In the genomic region with DNA sequence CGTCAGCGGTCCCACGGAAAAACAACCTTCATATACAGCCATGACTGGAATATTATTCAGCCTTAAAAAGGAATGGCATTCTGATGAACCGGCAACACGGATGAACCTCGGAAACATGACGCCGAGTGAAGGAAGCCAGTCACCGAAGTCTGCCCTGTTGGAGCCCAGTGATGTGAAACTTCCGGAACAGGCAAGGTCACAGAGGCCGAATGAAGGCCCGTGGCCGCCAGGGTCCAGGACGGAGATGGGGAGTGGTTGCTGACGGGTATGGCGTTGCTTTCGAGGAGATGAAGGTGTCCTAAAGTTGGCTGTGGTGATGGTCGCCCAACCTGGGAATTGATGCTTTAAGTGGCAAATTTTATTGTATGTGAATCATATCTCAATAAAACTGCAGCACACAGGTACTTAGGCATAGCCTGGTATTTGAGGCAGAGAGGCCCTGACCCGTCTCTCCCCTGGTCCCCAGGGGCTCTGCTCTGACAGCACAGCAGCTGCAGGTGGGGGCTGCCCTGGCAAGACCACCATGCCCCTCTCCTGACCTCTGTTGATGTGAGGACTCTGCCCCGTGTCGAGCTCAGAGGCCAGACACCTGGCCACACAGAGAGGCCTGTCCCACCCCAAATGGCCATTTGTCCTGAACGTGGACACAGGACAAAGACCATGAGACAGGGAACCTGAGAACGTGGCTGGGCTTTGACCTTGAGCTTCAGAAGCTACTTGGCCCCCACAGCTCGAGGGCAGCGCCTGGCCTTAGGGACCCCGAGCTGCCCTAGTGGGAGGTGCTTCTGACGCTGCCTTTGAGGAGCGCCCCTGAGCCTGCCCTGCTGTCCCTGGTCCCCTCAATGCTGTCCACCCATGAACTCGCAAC, we compare ENCODE assay signal across 25 cellular contexts.
"Had no signal": no experiment of that assay in that cellular context is flagged by ENCODE, and none has a peak within 500 bp of the region (broad histone marks: within the 10 kb centered on the region; RNA-seq: fewer than 3 reads in every experiment).

No MANE protein-coding gene starts in this region.

- H3K4me3 Mint-ChIP-seq: activated CD4-positive, alpha-beta memory T cell treated with anti-CD3 and anti-CD28 coated beads for 36 hours; activated CD4-positive, alpha-beta T cell treated with anti-CD3 and anti-CD28 coated beads, Interleukin-2, amount 10 ng/mL, durations not matched to agents 7 days and 5 days; activated naive CD4-positive, alpha-beta T cell treated with anti-CD3 and anti-CD28 coated beads for 36 hours; activated naive CD8-positive, alpha-beta T cell; activated T-helper 17 cell treated with anti-CD3 and anti-CD28 coated beads, Interleukin-2, amount 50 U/mL, for 72 hours; T-helper 17 cell had no signal

- H3K27me3 Mint-ChIP-seq: activated CD4-positive, alpha-beta memory T cell treated with anti-CD3 and anti-CD28 coated beads for 36 hours; activated CD4-positive, alpha-beta T cell treated with anti-CD3 and anti-CD28 coated beads, Interleukin-2, amount 10 ng/mL, durations not matched to agents 7 days and 5 days; activated naive CD8-positive, alpha-beta T cell had no signal

- H3K27ac Mint-ChIP-seq: activated CD4-positive, alpha-beta memory T cell treated with anti-CD3 and anti-CD28 coated beads for 36 hours; activated CD4-positive, alpha-beta T cell treated with anti-CD3 and anti-CD28 coated beads, Interleukin-2, amount 10 ng/mL, durations not matched to agents 7 days and 5 days; activated naive CD4-positive, alpha-beta T cell treated with anti-CD3 and anti-CD28 coated beads for 36 hours; activated naive CD8-positive, alpha-beta T cell; activated T-helper 17 cell treated with anti-CD3 and anti-CD28 coated beads, Interleukin-2, amount 50 U/mL, for 72 hours; T-helper 17 cell had no signal

- H3K9me3 ChIP-seq: MG63, Peyer's patch had no signal

- H3K4me1 ChIP-seq: Peyer's patch had no signal

- H3K4me3 ChIP-seq: MG63, Peyer's patch had no signal

- H3K27me3 ChIP-seq: MG63, Peyer's patch had no signal

- H3K9me3 Mint-ChIP-seq: activated CD4-positive, alpha-beta memory T cell treated with anti-CD3 and anti-CD28 coated beads for 36 hours; activated CD4-positive, alpha-beta T cell treated with anti-CD3 and anti-CD28 coated beads, Interleukin-2, amount 10 ng/mL, durations not matched to agents 7 days and 5 days; activated naive CD4-positive, alpha-beta T cell treated with anti-CD3 and anti-CD28 coated beads for 36 hours; activated T-helper 17 cell treated with anti-CD3 and anti-CD28 coated beads, Interleukin-2, amount 50 U/mL, for 72 hours had no signal

- H3K36me3 Mint-ChIP-seq: activated CD4-positive, alpha-beta memory T cell treated with anti-CD3 and anti-CD28 coated beads for 36 hours; activated naive CD8-positive, alpha-beta T cell had no signal

- H3K27ac ChIP-seq: Peyer's patch, VCaP had no signal

- DNase-seq: activated CD4-positive, alpha-beta memory T cell treated with anti-CD3 and anti-CD28 coated beads for 36 hours; activated CD4-positive, alpha-beta T cell treated with anti-CD3 and anti-CD28 coated beads, Interleukin-2, amount 10 ng/mL, durations not matched to agents 7 days and 5 days; activated CD4-positive, CD25-positive, alpha-beta regulatory T cell; activated CD8-positive, alpha-beta memory T cell treated with anti-CD3 and anti-CD28 coated beads for 24 hours; activated gamma-delta T cell; activated naive CD4-positive, alpha-beta T cell treated with anti-CD3 and anti-CD28 coated beads for 36 hours; activated T-cell treated with anti-CD3 and anti-CD28 coated beads, Interleukin-2, amount 50 U/mL, for 48 hours; MG63; MV-4-11; NCI-H1092 treated with DMSO at 0.1 percent for 48 hours; NCI-H1417 treated with DMSO at 0.1 percent for 48 hours; NCI-H1694; NCI-H2029; NCI-H2107; NCI-H345; NCI-H510A treated with DMSO at 0.1 percent for 48 hours; NCI-H69; NK-92 treated with Interleukin-12 subunit alpha and Interleukin-12 subunit beta, amount 100 ng/mL, for 24 hours; SIG-M5; T-helper 17 cell; T1000 had no signal

- H3K36me3 ChIP-seq: MG63, Peyer's patch had no signal

- H3K4me1 Mint-ChIP-seq: activated CD4-positive, alpha-beta T cell treated with anti-CD3 and anti-CD28 coated beads, Interleukin-2, amount 10 ng/mL, durations not matched to agents 7 days and 5 days; activated T-helper 17 cell treated with anti-CD3 and anti-CD28 coated beads, Interleukin-2, amount 50 U/mL, for 72 hours; T-helper 17 cell had no signal

- ATAC-seq: activated T-helper 17 cell treated with anti-CD3 and anti-CD28 coated beads, Interleukin-2, amount 50 U/mL, for 72 hours; T-helper 17 cell had no signal
